24 cellular contexts compared by ENCODE assay signal in the genomic region with DNA sequence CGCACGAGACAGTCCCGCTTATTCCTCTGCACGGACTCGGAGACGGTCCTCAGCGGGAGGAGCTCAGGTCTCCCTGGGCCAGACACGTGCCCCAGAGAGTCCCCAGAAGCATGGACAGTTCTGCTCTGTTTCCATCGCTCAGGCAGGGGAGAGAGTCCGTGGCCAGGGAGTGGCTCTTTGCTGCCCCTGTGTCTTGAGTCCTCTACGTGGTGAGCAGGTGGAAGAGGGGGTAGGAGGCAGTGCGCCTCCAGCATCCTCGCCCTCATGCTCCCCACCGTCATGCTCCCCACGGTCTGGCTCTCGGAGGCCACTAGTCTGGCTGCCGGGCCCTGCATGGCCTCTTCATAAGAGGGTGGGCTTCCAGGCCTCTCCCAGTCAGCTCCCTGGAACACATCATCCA. TPM values are rescaled to one million over a fixed set of nuclear protein-coding genes. Genes with fewer than 3 reads are reported as not detected.
DNase-seq lines count a peak whose midpoint lies in the region; ATAC-seq, FAIRE-seq and TF ChIP-seq lines count a peak whose summit lies in the region.
"Had no signal": no experiment of that assay in that cellular context is flagged by ENCODE, and none has a peak within 500 bp of the region (broad histone marks: within the 10 kb centered on the region; RNA-seq: fewer than 3 reads in every experiment).

No MANE protein-coding gene starts in this region.

- no peaks in the 10 kb centered on the region for H3K27me3 ChIP-seq in H7 (ENCODE audit: control insufficient read depth, insufficient read depth, low read length)
- no peaks in the 10 kb centered on the region for H3K27me3 ChIP-seq in bronchial epithelial cell (ENCODE audit: control insufficient read depth, insufficient read depth, low read length)
- H3K27me3 ChIP-seq: heart left ventricle, upper lobe of left lung had no signal

- peaks cover 38% of the 10 kb centered on the region for H3K4me1 Mint-ChIP-seq in activated CD4-positive, alpha-beta T cell treated with anti-CD3 and anti-CD28 coated beads, Interleukin-2, amount 10 ng/mL, durations not matched to agents 24 days and 14 days
- H3K4me1 Mint-ChIP-seq in natural killer cell treated with Interleukin-12 subunit alpha and Interleukin-12 subunit beta and Interleukin-15 and Interleukin-18, amount 100 ng/mL, for 72 hours (ENCODE audit: low read depth in 2 of 2), result peaks cover 38 to 59% of the 10 kb centered on the region in 2 donors

- H3K27me3 Mint-ChIP-seq in activated CD4-positive, alpha-beta T cell treated with anti-CD3 and anti-CD28 coated beads, Interleukin-2, amount 10 ng/mL, durations not matched to agents 24 days and 14 days, result no peaks in the 10 kb centered on the region
- H3K27me3 Mint-ChIP-seq in natural killer cell treated with Interleukin-12 subunit alpha and Interleukin-12 subunit beta and Interleukin-15 and Interleukin-18, amount 100 ng/mL, for 72 hours, result no peaks in the 10 kb centered on the region

- no peak overlapping the region for H3K9ac ChIP-seq in kidney (ENCODE audit: low read length in 2 of 2)

- no peaks in the 10 kb centered on the region for H3K4me1 ChIP-seq in kidney (ENCODE audit: control insufficient read depth in 1 of 2, insufficient read depth in 1 of 2, low read depth in 1 of 2, low read length in 2 of 2)
- H3K4me1 ChIP-seq: left ventricle myocardium inferior had no signal

- H3K27ac ChIP-seq in kidney (ENCODE audit: low read depth in 2 of 2, low read length in 2 of 2) (no peak overlapping the region), coronary artery (no peak overlapping the region)
- H3K27ac ChIP-seq: heart left ventricle, left ventricle myocardium inferior, RWPE1, upper lobe of left lung had no signal

- FAIRE-seq in bronchial epithelial cell (lab: Jason Lieb, UNC) (peak; percentile 68), kidney (lab: Jason Lieb, UNC) (no peak)
- FAIRE-seq: endothelial cell of umbilical vein had no signal

- H3K27ac Mint-ChIP-seq in activated CD4-positive, alpha-beta T cell treated with anti-CD3 and anti-CD28 coated beads, Interleukin-2, amount 10 ng/mL, durations not matched to agents 24 days and 14 days, result peak overlapping the region; percentile 37
- H3K27ac Mint-ChIP-seq in natural killer cell treated with Interleukin-12 subunit alpha and Interleukin-12 subunit beta and Interleukin-15 and Interleukin-18, amount 100 ng/mL, for 72 hours, result peak overlapping the region; percentile 94

- no peaks in the 10 kb centered on the region for H3K9me3 ChIP-seq in kidney (ENCODE audit: control insufficient read depth in 1 of 2, low read length in 2 of 2)
- H3K9me3 ChIP-seq: heart left ventricle, left ventricle myocardium inferior, upper lobe of left lung had no signal

- TF ChIP-seq CTCF in bronchial epithelial cell (IDR thresholded peaks at IDR 0.05; ENCODE audit: insufficient read depth, low read length, severe bottlenecking) (no peak), kidney (IDR thresholded peaks at IDR 0.05; ENCODE audit: borderline replicate concordance, extremely low read depth, insufficient read depth) (no peak), coronary artery (IDR thresholded peaks at IDR 0.05) (no peak)

- intact Hi-C loops in activated CD4-positive, alpha-beta T cell treated with anti-CD3 and anti-CD28 coated beads, Interleukin-2, amount 10 ng/mL, durations not matched to agents 24 days and 14 days (cut with micrococcal nuclease), result no loop called here
- intact Hi-C loops in kidney (cut with DNase I), result no loop called here

- H3K4me3 ChIP-seq in H7 (ENCODE audit: insufficient read depth, low read depth, low read length) (no peak overlapping the region), bronchial epithelial cell (ENCODE audit: low read depth, low read length) (no peak overlapping the region), kidney (ENCODE audit: low read length in 2 of 2) (no peak overlapping the region), coronary artery (no peak overlapping the region)
- H3K4me3 ChIP-seq: heart left ventricle, left ventricle myocardium inferior, upper lobe of left lung had no signal

- no peak for ATAC-seq in natural killer cell treated with Interleukin-12 subunit alpha and Interleukin-12 subunit beta and Interleukin-15 and Interleukin-18, amount 100 ng/mL, for 72 hours
- ATAC-seq: activated CD4-positive, CD25-positive, alpha-beta regulatory T cell treated with anti-CD3 and anti-CD28 coated beads, Interleukin-2, amount 50 U/mL, for 24 hours; heart left ventricle; SK-N-SH treated with all-trans-retinoic acid at 6 μM for 48 hours had no signal

- no peaks in the 10 kb centered on the region for H3K36me3 ChIP-seq in H7 (replicated peaks; ENCODE audit: control insufficient read depth, insufficient read depth, low read length)
- H3K36me3 ChIP-seq in bronchial epithelial cell (ENCODE audit: control insufficient read depth, insufficient read depth, low read length), result no peaks in the 10 kb centered on the region
- no peaks in the 10 kb centered on the region for H3K36me3 ChIP-seq in kidney (ENCODE audit: control insufficient read depth in 1 of 2, insufficient read depth in 2 of 2, low read length in 2 of 2)
- H3K36me3 ChIP-seq: left ventricle myocardium inferior had no signal

- H3K9me3 Mint-ChIP-seq in activated CD4-positive, alpha-beta T cell treated with anti-CD3 and anti-CD28 coated beads, Interleukin-2, amount 10 ng/mL, durations not matched to agents 24 days and 14 days, result no peaks in the 10 kb centered on the region
- H3K9me3 Mint-ChIP-seq in natural killer cell treated with Interleukin-12 subunit alpha and Interleukin-12 subunit beta and Interleukin-15 and Interleukin-18, amount 100 ng/mL, for 72 hours, result no peaks in the 10 kb centered on the region

- H3K36me3 Mint-ChIP-seq in activated CD4-positive, alpha-beta T cell treated with anti-CD3 and anti-CD28 coated beads, Interleukin-2, amount 10 ng/mL, durations not matched to agents 24 days and 14 days (ENCODE audit: low read depth), result peaks cover 64% of the 10 kb centered on the region
- H3K36me3 Mint-ChIP-seq in natural killer cell treated with Interleukin-12 subunit alpha and Interleukin-12 subunit beta and Interleukin-15 and Interleukin-18, amount 100 ng/mL, for 72 hours, result peaks cover 40% of the 10 kb centered on the region

- DNase-seq in activated CD4-positive, alpha-beta T cell treated with anti-CD3 and anti-CD28 coated beads, Interleukin-2, amount 10 ng/mL, durations not matched to agents 24 days and 14 days, result no peak
- no peak for DNase-seq in activated CD4-positive, alpha-beta T cell treated with anti-CD3 and anti-CD28 coated beads, Interleukin-2, amount 50 U/mL, for 48 hours
- DNase-seq in H7 (peak; percentile 35), bronchial epithelial cell (ENCODE audit: low read depth) (no peak), kidney (no peak), DMS53 treated with DMSO at 0.1 percent for 48 hours (lab: John Stamatoyannopoulos, UW; ENCODE audit: unreplicated experiment) (no peak), coronary artery (ENCODE audit: low spot score) (no peak)
- no peak for DNase-seq in natural killer cell treated with Interleukin-12 subunit alpha and Interleukin-12 subunit beta and Interleukin-15 and Interleukin-18, amount 100 ng/mL, for 72 hours (ENCODE audit: low spot score)
- DNase-seq: 8988T; activated CD8-positive, alpha-beta memory T cell treated with anti-CD3 and anti-CD28 coated beads, Interleukin-2, amount 50 U/mL, for 4 hours; heart left ventricle; left ventricle myocardium inferior; NCI-H1105 treated with DMSO at 0.1 percent for 48 hours; NCI-H2107; NCI-H526 treated with DMSO at 0.1 percent for 48 hours; nucleus accumbens; retina; stimulated activated CD4-positive, alpha-beta T cell treated with anti-CD3 and anti-CD28 coated beads, Interleukin-4, amount 100 ng/mL, for 24 hours; T1000 had no signal

- H3K4me3 Mint-ChIP-seq in activated CD4-positive, alpha-beta T cell treated with anti-CD3 and anti-CD28 coated beads, Interleukin-2, amount 10 ng/mL, durations not matched to agents 24 days and 14 days, result peak overlapping the region; percentile 34
- peak overlapping the region; percentile 95 for H3K4me3 Mint-ChIP-seq in natural killer cell treated with Interleukin-12 subunit alpha and Interleukin-12 subunit beta and Interleukin-15 and Interleukin-18, amount 100 ng/mL, for 72 hours

RNA-seq across cellular contexts. Expression of a gene that starts 8.9 kb away (rescaled TPM):
- 183 and 187 TPM in 2 replicates for total RNA-seq in activated CD4-positive, alpha-beta T cell treated with anti-CD3 and anti-CD28 coated beads, Interleukin-2, amount 10 ng/mL, durations not matched to agents 24 days and 14 days
- total RNA-seq in H7 (2014; rRNA removed; shearing (Covaris generic)), result not detected in 2 replicates
- total RNA-seq in bronchial epithelial cell, result under 0.01 TPM in 2 replicates
- 10 to 100 TPM; 39.6 to 46.8 TPM for total RNA-seq in natural killer cell treated with Interleukin-12 subunit alpha and Interleukin-12 subunit beta and Interleukin-15 and Interleukin-18, amount 100 ng/mL, for 72 hours
- 8.8 TPM for total RNA-seq in kidney
- 0.45 TPM for polyA plus RNA-seq in kidney (ENCODE audit: insufficient read depth, low read depth, low replicate concordance)
- total RNA-seq: endothelial cell of umbilical vein had no signal
- polyA plus RNA-seq: endothelial cell of umbilical vein had no signal

RNA-seq across cellular contexts. Expression of a gene that starts 35.9 kb away (rescaled TPM):
- 4.7 and 5.1 TPM in 2 replicates for total RNA-seq in activated CD4-positive, alpha-beta T cell treated with anti-CD3 and anti-CD28 coated beads, Interleukin-2, amount 10 ng/mL, durations not matched to agents 24 days and 14 days
- 2.5 and 2.6 TPM in 2 replicates for total RNA-seq in H7 (2014; rRNA removed; shearing (Covaris generic))
- total RNA-seq in bronchial epithelial cell (5.5 and 8.6 TPM in 2 replicates), kidney (20.2 TPM)
- 1 to 10 TPM; 1.9 to 2.4 TPM for total RNA-seq in natural killer cell treated with Interleukin-12 subunit alpha and Interleukin-12 subunit beta and Interleukin-15 and Interleukin-18, amount 100 ng/mL, for 72 hours
- polyA plus RNA-seq in kidney (ENCODE audit: insufficient read depth, low read depth, low replicate concordance), result 5.5 TPM
